ENCODE assay signal across 27 cellular contexts in the genomic region with DNA sequence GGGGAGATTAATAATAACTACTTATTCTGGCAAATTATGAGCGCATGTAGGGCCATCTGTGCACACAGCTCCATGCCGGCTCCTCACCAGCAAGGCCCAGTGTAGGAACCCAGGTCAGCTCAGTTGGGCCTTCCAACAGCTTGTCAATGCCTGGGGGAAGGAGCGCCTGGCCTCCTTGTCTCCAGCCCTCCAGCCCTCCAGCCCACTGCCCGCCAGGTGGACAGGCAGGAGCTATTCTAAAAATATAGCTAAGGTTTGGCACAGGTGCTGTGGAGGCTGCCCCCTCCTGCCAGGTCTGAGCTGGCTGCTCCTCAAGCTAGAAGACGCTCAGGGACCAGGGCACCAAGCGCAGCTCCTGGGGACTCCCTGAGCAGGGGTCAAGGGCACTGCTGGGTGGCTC.
"Had no signal": no experiment of that assay in that cellular context is flagged by ENCODE, and none has a peak within 500 bp of the region (broad histone marks: within the 10 kb centered on the region; RNA-seq: fewer than 3 reads in every experiment).

No MANE protein-coding gene starts in this region.

- H3K4me1 ChIP-seq: ascending aorta, breast epithelium, colonic mucosa, esophagus muscularis mucosa, gastroesophageal sphincter, heart right ventricle had no signal

- H3K36me3 ChIP-seq: ascending aorta, breast epithelium, cardiac muscle cell, colonic mucosa, esophagus muscularis mucosa, gastroesophageal sphincter, heart right ventricle had no signal

- H3K9me3 ChIP-seq: ascending aorta, breast epithelium, colonic mucosa, esophagus muscularis mucosa, gastroesophageal sphincter, heart right ventricle had no signal

- ATAC-seq: activated CD4-positive, alpha-beta T cell treated with anti-CD3 and anti-CD28 coated beads for 36 hours; activated CD8-positive, alpha-beta memory T cell treated with anti-CD3 and anti-CD28 coated beads, Interleukin-2, amount 10 ng/mL, durations not matched to agents 7 days and 5 days; activated CD8-positive, alpha-beta T cell treated with anti-CD3 and anti-CD28 coated beads, Interleukin-2, amount 10 ng/mL, durations not matched to agents 7 days and 5 days; activated naive CD4-positive, alpha-beta T cell treated with anti-CD3 and anti-CD28 coated beads, Interleukin-2, amount 50 U/mL, for 72 hours; gastroesophageal sphincter; heart right ventricle had no signal

- H3K4me3 ChIP-seq: ascending aorta, breast epithelium, cardiac muscle cell, colonic mucosa, esophagus muscularis mucosa, gastroesophageal sphincter, heart right ventricle, hepatocyte had no signal

- DNase-seq: activated CD4-positive, alpha-beta memory T cell treated with anti-CD3 and anti-CD28 coated beads for 36 hours; activated CD4-positive, alpha-beta T cell treated with anti-CD3 and anti-CD28 coated beads for 36 hours; activated CD4-positive, alpha-beta T cell treated with anti-CD3 and anti-CD28 coated beads, Interleukin-2, amount 10 ng/mL, durations not matched to agents 24 days and 14 days; activated CD4-positive, CD25-positive, alpha-beta regulatory T cell; activated CD4-positive, CD25-positive, alpha-beta regulatory T cell treated with anti-CD3 and anti-CD28 coated beads, Interleukin-2, amount 50 U/mL, for 72 hours; activated CD8-positive, alpha-beta memory T cell treated with anti-CD3 and anti-CD28 coated beads, Interleukin-2, amount 10 ng/mL, durations not matched to agents 7 days and 5 days; activated CD8-positive, alpha-beta memory T cell treated with anti-CD3 and anti-CD28 coated beads, Interleukin-2, amount 50 U/mL, for 4 hours; activated CD8-positive, alpha-beta T cell treated with anti-CD3 and anti-CD28 coated beads, Interleukin-2, amount 10 ng/mL, durations not matched to agents 7 days and 5 days; activated effector memory CD4-positive, alpha-beta T cell treated with anti-CD3 and anti-CD28 coated beads, Interleukin-2, amount 50 U/mL, for 16 hours; activated naive CD4-positive, alpha-beta T cell treated with anti-CD3 and anti-CD28 coated beads, Interleukin-2, amount 10 ng/mL, durations not matched to agents 7 days and 5 days; activated naive CD8-positive, alpha-beta T cell treated with anti-CD3 and anti-CD28 coated beads, Interleukin-2, amount 10 ng/mL, durations not matched to agents 7 days and 5 days; activated T-cell treated with anti-CD3 and anti-CD28 coated beads, Interleukin-2, amount 50 U/mL, for 1 hour; activated T-cell treated with anti-CD3 and anti-CD28 coated beads, Interleukin-2, amount 50 U/mL, for 48 hours; central memory CD4-positive, alpha-beta T cell; colonic mucosa; effector memory CD4-positive, alpha-beta T cell; erythroblast; foreskin melanocyte; heart right ventricle; T-helper 2 cell had no signal

- H2AFZ ChIP-seq: hepatocyte had no signal

- H3K4me2 ChIP-seq: hepatocyte had no signal

- H3K27ac ChIP-seq: ascending aorta, breast epithelium, cardiac muscle cell, colonic mucosa, esophagus muscularis mucosa, gastroesophageal sphincter, heart right ventricle, hepatocyte had no signal

- H3K27me3 ChIP-seq: ascending aorta, breast epithelium, cardiac muscle cell, colonic mucosa, hepatocyte had no signal

- H3K79me2 ChIP-seq: hepatocyte had no signal
